1 cellular context compared by ENCODE assay signal in the genomic region with DNA sequence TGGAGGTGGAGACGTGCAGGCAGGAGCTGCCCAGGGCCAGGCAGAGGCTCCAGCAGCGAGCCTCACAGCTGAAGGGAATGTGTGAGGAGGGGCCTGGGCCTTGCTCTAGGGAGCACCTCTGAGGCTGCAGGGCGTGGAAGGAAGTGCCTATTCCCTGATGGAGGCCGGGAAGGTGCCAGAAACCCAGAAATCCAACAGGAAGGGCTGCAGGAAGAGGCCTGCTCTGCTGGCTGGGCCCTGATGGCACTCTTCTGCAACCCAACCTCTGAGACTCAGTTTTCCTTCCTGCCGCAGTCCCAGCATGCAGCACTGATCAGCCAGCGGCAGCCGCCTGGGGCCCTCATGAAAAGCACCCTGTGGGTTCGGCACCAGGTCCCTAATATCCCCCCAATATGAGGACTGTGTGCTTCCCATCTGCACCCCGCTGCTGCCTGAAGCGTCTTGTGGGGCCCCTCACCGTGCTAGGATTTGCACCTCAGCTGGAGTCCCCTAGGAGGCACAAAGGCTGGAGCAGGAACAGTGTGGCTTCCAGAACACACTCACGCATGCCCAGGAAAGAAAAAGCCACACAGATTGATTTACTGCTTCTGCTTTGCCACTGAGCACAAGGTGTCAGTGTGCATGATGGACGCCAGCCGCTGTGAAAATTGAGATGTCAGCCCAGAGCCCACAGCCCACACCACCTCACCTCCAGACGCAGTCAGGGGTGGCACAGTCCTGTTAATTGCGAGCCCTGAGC.
TF ChIP-seq lines count a peak whose summit lies in the region.

No MANE protein-coding gene starts in this region.

TF ChIP-seq in GM23338, 12 proteins besides CTCF, POLR2A, EP300 and RAD21 (continued from another document):
- TF ChIP-seq, protein P1, sequence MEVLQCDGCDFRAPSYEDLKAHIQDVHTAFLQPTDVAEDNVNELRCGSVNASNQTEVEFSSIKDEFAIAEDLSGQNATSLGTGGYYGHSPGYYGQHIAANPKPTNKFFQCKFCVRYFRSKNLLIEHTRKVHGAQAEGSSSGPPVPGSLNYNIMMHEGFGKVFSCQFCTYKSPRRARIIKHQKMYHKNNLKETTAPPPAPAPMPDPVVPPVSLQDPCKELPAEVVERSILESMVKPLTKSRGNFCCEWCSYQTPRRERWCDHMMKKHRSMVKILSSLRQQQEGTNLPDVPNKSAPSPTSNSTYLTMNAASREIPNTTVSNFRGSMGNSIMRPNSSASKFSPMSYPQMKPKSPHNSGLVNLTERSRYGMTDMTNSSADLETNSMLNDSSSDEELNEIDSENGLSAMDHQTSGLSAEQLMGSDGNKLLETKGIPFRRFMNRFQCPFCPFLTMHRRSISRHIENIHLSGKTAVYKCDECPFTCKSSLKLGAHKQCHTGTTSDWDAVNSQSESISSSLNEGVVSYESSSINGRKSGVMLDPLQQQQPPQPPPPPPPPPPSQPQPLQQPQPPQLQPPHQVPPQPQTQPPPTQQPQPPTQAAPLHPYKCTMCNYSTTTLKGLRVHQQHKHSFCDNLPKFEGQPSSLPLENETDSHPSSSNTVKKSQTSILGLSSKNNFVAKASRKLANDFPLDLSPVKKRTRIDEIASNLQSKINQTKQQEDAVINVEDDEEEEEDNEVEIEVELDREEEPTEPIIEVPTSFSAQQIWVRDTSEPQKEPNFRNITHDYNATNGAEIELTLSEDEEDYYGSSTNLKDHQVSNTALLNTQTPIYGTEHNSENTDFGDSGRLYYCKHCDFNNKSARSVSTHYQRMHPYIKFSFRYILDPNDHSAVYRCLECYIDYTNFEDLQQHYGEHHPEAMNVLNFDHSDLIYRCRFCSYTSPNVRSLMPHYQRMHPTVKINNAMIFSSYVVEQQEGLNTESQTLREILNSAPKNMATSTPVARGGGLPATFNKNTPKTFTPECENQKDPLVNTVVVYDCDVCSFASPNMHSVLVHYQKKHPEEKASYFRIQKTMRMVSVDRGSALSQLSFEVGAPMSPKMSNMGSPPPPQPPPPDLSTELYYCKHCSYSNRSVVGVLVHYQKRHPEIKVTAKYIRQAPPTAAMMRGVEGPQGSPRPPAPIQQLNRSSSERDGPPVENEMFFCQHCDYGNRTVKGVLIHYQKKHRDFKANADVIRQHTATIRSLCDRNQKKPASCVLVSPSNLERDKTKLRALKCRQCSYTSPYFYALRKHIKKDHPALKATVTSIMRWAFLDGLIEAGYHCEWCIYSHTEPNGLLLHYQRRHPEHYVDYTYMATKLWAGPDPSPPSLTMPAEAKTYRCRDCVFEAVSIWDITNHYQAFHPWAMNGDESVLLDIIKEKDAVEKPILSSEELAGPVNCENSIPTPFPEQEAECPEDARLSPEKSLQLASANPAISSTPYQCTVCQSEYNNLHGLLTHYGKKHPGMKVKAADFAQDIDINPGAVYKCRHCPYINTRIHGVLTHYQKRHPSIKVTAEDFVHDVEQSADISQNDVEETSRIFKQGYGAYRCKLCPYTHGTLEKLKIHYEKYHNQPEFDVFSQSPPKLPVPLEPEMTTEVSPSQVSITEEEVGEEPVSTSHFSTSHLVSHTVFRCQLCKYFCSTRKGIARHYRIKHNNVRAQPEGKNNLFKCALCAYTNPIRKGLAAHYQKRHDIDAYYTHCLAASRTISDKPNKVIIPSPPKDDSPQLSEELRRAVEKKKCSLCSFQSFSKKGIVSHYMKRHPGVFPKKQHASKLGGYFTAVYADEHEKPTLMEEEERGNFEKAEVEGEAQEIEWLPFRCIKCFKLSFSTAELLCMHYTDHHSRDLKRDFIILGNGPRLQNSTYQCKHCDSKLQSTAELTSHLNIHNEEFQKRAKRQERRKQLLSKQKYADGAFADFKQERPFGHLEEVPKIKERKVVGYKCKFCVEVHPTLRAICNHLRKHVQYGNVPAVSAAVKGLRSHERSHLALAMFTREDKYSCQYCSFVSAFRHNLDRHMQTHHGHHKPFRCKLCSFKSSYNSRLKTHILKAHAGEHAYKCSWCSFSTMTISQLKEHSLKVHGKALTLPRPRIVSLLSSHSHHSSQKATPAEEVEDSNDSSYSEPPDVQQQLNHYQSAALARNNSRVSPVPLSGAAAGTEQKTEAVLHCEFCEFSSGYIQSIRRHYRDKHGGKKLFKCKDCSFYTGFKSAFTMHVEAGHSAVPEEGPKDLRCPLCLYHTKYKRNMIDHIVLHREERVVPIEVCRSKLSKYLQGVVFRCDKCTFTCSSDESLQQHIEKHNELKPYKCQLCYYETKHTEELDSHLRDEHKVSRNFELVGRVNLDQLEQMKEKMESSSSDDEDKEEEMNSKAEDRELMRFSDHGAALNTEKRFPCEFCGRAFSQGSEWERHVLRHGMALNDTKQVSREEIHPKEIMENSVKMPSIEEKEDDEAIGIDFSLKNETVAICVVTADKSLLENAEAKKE (CRISPR knock-in tag; IDR thresholded peaks at IDR 0.05) = no peak
- TF ChIP-seq, protein P2, sequence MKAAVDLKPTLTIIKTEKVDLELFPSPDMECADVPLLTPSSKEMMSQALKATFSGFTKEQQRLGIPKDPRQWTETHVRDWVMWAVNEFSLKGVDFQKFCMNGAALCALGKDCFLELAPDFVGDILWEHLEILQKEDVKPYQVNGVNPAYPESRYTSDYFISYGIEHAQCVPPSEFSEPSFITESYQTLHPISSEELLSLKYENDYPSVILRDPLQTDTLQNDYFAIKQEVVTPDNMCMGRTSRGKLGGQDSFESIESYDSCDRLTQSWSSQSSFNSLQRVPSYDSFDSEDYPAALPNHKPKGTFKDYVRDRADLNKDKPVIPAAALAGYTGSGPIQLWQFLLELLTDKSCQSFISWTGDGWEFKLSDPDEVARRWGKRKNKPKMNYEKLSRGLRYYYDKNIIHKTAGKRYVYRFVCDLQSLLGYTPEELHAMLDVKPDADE (IDR thresholded peaks at IDR 0.05) = no peak
- TF ChIP-seq EZH2phosphoT487 (IDR thresholded peaks at IDR 0.05; ENCODE audit: unreplicated experiment) = no peak
- no peak for TF ChIP-seq NANOG (IDR thresholded peaks at IDR 0.05; ENCODE audit: borderline replicate concordance)
- TF ChIP-seq ZNF331 (CRISPR knock-in tag; IDR thresholded peaks at IDR 0.05; ENCODE audit: low read depth) = no peak
- TF ChIP-seq CREB1 (CRISPR knock-in tag; IDR thresholded peaks at IDR 0.05; ENCODE audit: low read depth) = no peak
- TF ChIP-seq EZH2 (IDR thresholded peaks at IDR 0.05; ENCODE audit: low read depth, unreplicated experiment) = no peak
- no peak for TF ChIP-seq REST (IDR thresholded peaks at IDR 0.05; ENCODE audit: unreplicated experiment)
- TF ChIP-seq POLR2AphosphoS5 (IDR thresholded peaks at IDR 0.05; ENCODE audit: low read depth) = no peak
- TF ChIP-seq ZNF114 (CRISPR knock-in tag; IDR thresholded peaks at IDR 0.05) = no peak
- no peak for TF ChIP-seq STAT1 (IDR thresholded peaks at IDR 0.05; ENCODE audit: unreplicated experiment)
